8 cellular contexts compared by ENCODE assay signal in genomic region chr2:44560352-44560751, GRCh38.
A peak's percentile ranks its signal among the peaks of the same experiment; 100 is the strongest.
DNase-seq lines count a peak whose midpoint lies in the region; ATAC-seq and TF ChIP-seq lines count a peak whose summit lies in the region.
"Had no signal": no experiment of that assay in that cellular context is flagged by ENCODE, and none has a peak within 500 bp of the region (broad histone marks: within the 10 kb centered on the region; RNA-seq: fewer than 3 reads in every experiment).

No MANE protein-coding gene starts in this region.

- no peak overlapping the region for H3K4me2 ChIP-seq in DOHH2 (ENCODE audit: low read length)

- no peaks in the 10 kb centered on the region for H3F3A ChIP-seq in DOHH2 (ENCODE audit: control insufficient read depth, insufficient read depth)

- H3K36me3 ChIP-seq in DOHH2 (ENCODE audit: control insufficient read depth, low read length), result no peaks in the 10 kb centered on the region
- H3K36me3 ChIP-seq: SJSA1 had no signal

- no peak overlapping the region for H3K27ac ChIP-seq in DOHH2 (ENCODE audit: low read depth, low read length)
- H3K27ac ChIP-seq: SJSA1 had no signal

- no peak overlapping the region for H3K4me3 ChIP-seq in DOHH2 (ENCODE audit: low read length)
- H3K4me3 ChIP-seq: SJSA1 had no signal

- DNase-seq in GM20000 (ENCODE audit: low spot score) (no peak), WTC11 (ENCODE audit: low spot score) (peak; percentile 18), lung microvascular endothelial cell (ENCODE audit: low read depth in 2 of 2) (peak; percentile 6 to 26)

- H3K36me3 Mint-ChIP-seq in WTC11, result peaks cover 5% of the 10 kb centered on the region; the same call in 1 of the 2 replicates

- H4K20me1 ChIP-seq in DOHH2 (ENCODE audit: control insufficient read depth, insufficient read depth, low read depth, low read length), result no peaks in the 10 kb centered on the region

- no peaks in the 10 kb centered on the region for H3K27me3 Mint-ChIP-seq in WTC11 (ENCODE audit: low read depth)

- H3K9me2 ChIP-seq in DOHH2 (replicated peaks; ENCODE audit: control insufficient read depth, low read length), result no peaks in the 10 kb centered on the region

- peak; percentile 43 for TF ChIP-seq CTCF in DOHH2 (IDR thresholded peaks at IDR 0.05; ENCODE audit: low read depth, low read length, poor library complexity, severe bottlenecking)
- TF ChIP-seq CTCF in GM20000 (IDR thresholded peaks at IDR 0.05; ENCODE audit: extremely low read depth, missing control alignments), result peak; percentile 46
- TF ChIP-seq CTCF in WTC11 (IDR thresholded peaks at IDR 0.05), result no peak

- peaks cover 9% of the 10 kb centered on the region for H3K4me1 ChIP-seq in DOHH2 (ENCODE audit: control insufficient read depth, low read length)
- H3K4me1 ChIP-seq: SJSA1 had no signal

- no peaks in the 10 kb centered on the region for H3K9me3 ChIP-seq in DOHH2 (ENCODE audit: control insufficient read depth, insufficient read depth, low read length)
- H3K9me3 ChIP-seq: SJSA1 had no signal

- no peaks in the 10 kb centered on the region for H3K27me3 ChIP-seq in DOHH2 (ENCODE audit: control insufficient read depth, low read length)
- H3K27me3 ChIP-seq: SJSA1 had no signal

- CTCF ChIA-PET in WTC11 (lab: Charles Lee), result interaction anchor here (2.1 kb wide), 1 partner anchor 12 kb away, joined by 7 read pairs; no protein-coding TSS in a partner anchor

- ATAC-seq in WTC11, result no peak
- no peak for ATAC-seq in HG03439 (IDR thresholded peaks at IDR 0.05; ENCODE audit: unreplicated experiment)
- ATAC-seq in HG02763 (IDR thresholded peaks at IDR 0.05; ENCODE audit: unreplicated experiment), result no peak
- ATAC-seq in GM21367 (IDR thresholded peaks at IDR 0.05; ENCODE audit: unreplicated experiment), result no peak

- no peaks in the 10 kb centered on the region for H3K4me1 Mint-ChIP-seq in WTC11

- peaks cover 5% of the 10 kb centered on the region; the same call in 1 of the 2 replicates for H3K9me3 Mint-ChIP-seq in WTC11

- POLR2A ChIA-PET in WTC11 (lab: Charles Lee), result no interaction called here

- no peaks in the 10 kb centered on the region for H3K79me2 ChIP-seq in DOHH2 (ENCODE audit: control insufficient read depth, low read length)

- no peak overlapping the region for H3K27ac Mint-ChIP-seq in WTC11

- H3K4me3 Mint-ChIP-seq in WTC11, result no peak overlapping the region

TF ChIP-seq in WTC11, 78 proteins besides CTCF, POLR2A, EP300 and RAD21:
- TF ChIP-seq JUN (CRISPR knock-in tag; IDR thresholded peaks at IDR 0.05) (no peak), ZNF121 (CRISPR knock-in tag; IDR thresholded peaks at IDR 0.05) (peak; percentile 92)
